In the genomic region with DNA sequence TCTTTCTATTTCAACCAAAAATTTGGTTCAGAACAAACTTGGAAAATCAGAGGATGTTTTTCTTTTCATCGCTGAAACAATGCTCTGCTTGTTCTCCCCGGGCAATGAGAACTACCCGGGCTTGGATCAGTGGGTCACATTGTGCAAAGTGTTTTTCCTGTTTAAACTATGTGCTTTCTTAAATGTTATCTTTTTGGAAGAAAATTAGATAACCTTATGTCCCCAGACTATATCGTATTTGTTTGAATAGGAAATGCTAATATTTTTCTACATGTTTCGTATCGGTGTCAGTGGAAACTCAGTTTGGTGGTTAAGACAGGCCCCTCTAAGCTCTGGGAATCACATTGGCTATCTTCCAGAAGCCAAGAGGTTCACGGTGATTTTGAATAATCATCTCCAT, we compare ENCODE assay signal across 19 cellular contexts.
DNase-seq lines count a peak whose midpoint lies in the region; ATAC-seq lines count a peak whose summit lies in the region.
"Had no signal": no experiment of that assay in that cellular context is flagged by ENCODE, and none has a peak within 500 bp of the region (broad histone marks: within the 10 kb centered on the region; RNA-seq: fewer than 3 reads in every experiment).

No MANE protein-coding gene starts in this region.

- ATAC-seq in Right ventricle myocardium superior (ENCODE audit: poor library complexity) = peak; percentile 76
- no peak for ATAC-seq in GM21515 (IDR thresholded peaks at IDR 0.05; ENCODE audit: unreplicated experiment)
- ATAC-seq in GM21526 (IDR thresholded peaks at IDR 0.05; ENCODE audit: low FRiP score, unreplicated experiment) = no peak
- no peak for ATAC-seq in GM18907 (IDR thresholded peaks at IDR 0.05; ENCODE audit: unreplicated experiment)
- ATAC-seq: left lung; natural killer cell treated with Interleukin-12 subunit alpha and Interleukin-12 subunit beta and Interleukin-15 and Interleukin-18, amount 100 ng/mL, for 72 hours had no signal

- no peak for DNase-seq in Right ventricle myocardium superior
- DNase-seq in midbrain (lab: John Stamatoyannopoulos, UW) = peak; percentile 58
- no peak for DNase-seq in NCI-H2081 (lab: John Stamatoyannopoulos, UW)
- DNase-seq: activated B cell treated with CpG ODN at 0.5 μM for 24 hours; activated CD8-positive, alpha-beta memory T cell treated with anti-CD3 and anti-CD28 coated beads for 24 hours; Caco-2; esophagus squamous epithelium; GF-D8; left lung; NCI-H82; RPMI8226; stimulated activated CD4-positive, alpha-beta T cell treated with anti-CD3 and anti-CD28 coated beads, Interleukin-4, amount 100 ng/mL, for 4 hours had no signal

- intact Hi-C loops in Right ventricle myocardium superior (cut with DNase I) = no loop called here

- peaks cover 8% of the 10 kb centered on the region for H3K4me1 ChIP-seq in stomach smooth muscle (ENCODE audit: control insufficient read depth, insufficient read depth, low read length)
- H3K4me1 ChIP-seq: Caco-2, esophagus squamous epithelium, left lung had no signal

- H3K27me3 ChIP-seq in stomach smooth muscle (ENCODE audit: control insufficient read depth in 1 of 2, insufficient read depth in 2 of 2, low read length in 2 of 2) = no peaks in the 10 kb centered on the region
- H3K27me3 ChIP-seq: adrenal gland, esophagus squamous epithelium had no signal

- H3K9me3 ChIP-seq in stomach smooth muscle (ENCODE audit: control insufficient read depth in 2 of 2, low read length in 2 of 2) = no peaks in the 10 kb centered on the region
- H3K9me3 ChIP-seq: adrenal gland, Caco-2, esophagus squamous epithelium, left lung had no signal

- H3K4me3 ChIP-seq in stomach smooth muscle (ENCODE audit: low read length in 2 of 2) = no peak overlapping the region
- H3K4me3 ChIP-seq: adrenal gland, esophagus squamous epithelium, left lung had no signal

- H3K9ac ChIP-seq in stomach smooth muscle (ENCODE audit: low read length in 2 of 2) = no peak overlapping the region

- H3K27ac ChIP-seq in angular gyrus (ENCODE audit: low read depth, low read length) (peak overlapping the region; percentile 91), stomach smooth muscle (ENCODE audit: low read length) (peak overlapping the region; percentile 62)
- H3K27ac ChIP-seq: esophagus squamous epithelium, left lung had no signal

- no peaks in the 10 kb centered on the region for H3K36me3 ChIP-seq in stomach smooth muscle (ENCODE audit: control insufficient read depth in 2 of 2, insufficient read depth in 2 of 2, low read length in 2 of 2)
- H3K36me3 ChIP-seq: adrenal gland, esophagus squamous epithelium, left lung had no signal
